In genomic region chr7:111741811-111742240, GRCh38 we compare ENCODE assay signal across 8 cellular contexts.
DNase-seq lines count a peak whose midpoint lies in the region; ATAC-seq, FAIRE-seq and TF ChIP-seq lines count a peak whose summit lies in the region.

No MANE protein-coding gene starts in this region.

- no peak overlapping the region for H3K27ac ChIP-seq in PC-9

- CTCF ChIA-PET in PC-9 (lab: Charles Lee) (interaction anchor here (0.7 kb wide), 1 partner anchor 114 kb away, joined by 3 read pairs; no protein-coding TSS in a partner anchor), MCF 10A (lab: Yijun Ruan, JAX) (interaction anchor here (0.5 to 4.9 kb wide), 50 partner anchors 9 to 1352 kb away, joined by 3 to 59 read pairs (median 4); partner anchors contain the start of gene LSMEM1)

- peak; percentile 90 for FAIRE-seq in H54 (lab: Jason Lieb, UNC)
- FAIRE-seq in islet of Langerhans (lab: Jason Lieb, UNC) = peak; percentile 13

- H3K27me3 ChIP-seq in PC-9 (ENCODE audit: insufficient read depth, low read depth) = no peaks in the 10 kb centered on the region

- peak; percentile 47 for ATAC-seq in activated naive CD8-positive, alpha-beta T cell treated with anti-CD3 and anti-CD28 coated beads, Interleukin-2, amount 10 ng/mL, durations not matched to agents 7 days and 5 days (ENCODE audit: low read depth)

- H2AFZ ChIP-seq in PC-9 = no peak overlapping the region

- no peaks in the 10 kb centered on the region for H3K79me2 ChIP-seq in PC-9 (ENCODE audit: low read depth)

- H3K27me3 Mint-ChIP-seq in activated naive CD8-positive, alpha-beta T cell treated with anti-CD3 and anti-CD28 coated beads, Interleukin-2, amount 10 ng/mL, durations not matched to agents 7 days and 5 days = peaks cover 3% of the 10 kb centered on the region
- peaks cover 4% of the 10 kb centered on the region for H3K27me3 Mint-ChIP-seq in activated naive CD8-positive, alpha-beta T cell treated with anti-CD3 and anti-CD28 coated beads for 36 hours
- no peaks in the 10 kb centered on the region for H3K27me3 Mint-ChIP-seq in MCF 10A (ENCODE audit: insufficient read depth, unreplicated experiment)

- BruUV-seq in PC-9 (replicated peaks; lab: Mats Ljungman, UMichigan) (no TSS peak), MCF 10A (replicated peaks; lab: Mats Ljungman, UMichigan) (no TSS peak)

- H3K9me3 Mint-ChIP-seq in activated naive CD8-positive, alpha-beta T cell treated with anti-CD3 and anti-CD28 coated beads, Interleukin-2, amount 10 ng/mL, durations not matched to agents 7 days and 5 days = no peaks in the 10 kb centered on the region
- H3K9me3 Mint-ChIP-seq in activated naive CD8-positive, alpha-beta T cell treated with anti-CD3 and anti-CD28 coated beads for 36 hours = no peaks in the 10 kb centered on the region
- no peaks in the 10 kb centered on the region for H3K9me3 Mint-ChIP-seq in MCF 10A (ENCODE audit: unreplicated experiment)

- H3K36me3 ChIP-seq in PC-9 (ENCODE audit: low read depth) = no peaks in the 10 kb centered on the region

- no peaks in the 10 kb centered on the region for H4K20me1 ChIP-seq in PC-9 (ENCODE audit: insufficient read depth)

- H3K27ac Mint-ChIP-seq in activated naive CD8-positive, alpha-beta T cell treated with anti-CD3 and anti-CD28 coated beads, Interleukin-2, amount 10 ng/mL, durations not matched to agents 7 days and 5 days = no peak overlapping the region
- no peak overlapping the region for H3K27ac Mint-ChIP-seq in activated naive CD8-positive, alpha-beta T cell treated with anti-CD3 and anti-CD28 coated beads for 36 hours
- no peak overlapping the region for H3K27ac Mint-ChIP-seq in MCF 10A (ENCODE audit: low read depth, unreplicated experiment)

- DNase-seq in activated naive CD8-positive, alpha-beta T cell treated with anti-CD3 and anti-CD28 coated beads, Interleukin-2, amount 10 ng/mL, durations not matched to agents 7 days and 5 days = no peak
- DNase-seq in activated naive CD8-positive, alpha-beta T cell treated with anti-CD3 and anti-CD28 coated beads for 36 hours = no peak
- DNase-seq in H54 (ENCODE audit: insufficient read length, low spot score) (peak; percentile 41), Kasumi-1 (lab: John Stamatoyannopoulos, UW) (peak; percentile 64 to 70), PC-9 (peak; percentile 44 to 56), MCF 10A (ENCODE audit: unreplicated experiment) (peak; percentile 78)
- DNase-seq in stimulated activated CD4-positive, alpha-beta T cell treated with anti-CD3 and anti-CD28 coated beads, Interleukin-4, amount 100 ng/mL, for 4 hours = peak; percentile 16 to 17

- H3K36me3 Mint-ChIP-seq in activated naive CD8-positive, alpha-beta T cell treated with anti-CD3 and anti-CD28 coated beads, Interleukin-2, amount 10 ng/mL, durations not matched to agents 7 days and 5 days = no peaks in the 10 kb centered on the region
- no peaks in the 10 kb centered on the region for H3K36me3 Mint-ChIP-seq in activated naive CD8-positive, alpha-beta T cell treated with anti-CD3 and anti-CD28 coated beads for 36 hours
- peaks cover 9% of the 10 kb centered on the region for H3K36me3 Mint-ChIP-seq in MCF 10A (ENCODE audit: insufficient read depth, unreplicated experiment)

- no peak overlapping the region for H3K4me3 ChIP-seq in PC-9

- peak; percentile 76 for TF ChIP-seq CTCF in PC-9 (conservative IDR thresholded peaks at IDR 0.05)
- peak; percentile 64 for TF ChIP-seq CTCF in MCF 10A (IDR thresholded peaks at IDR 0.05; ENCODE audit: unreplicated experiment)

- no peak overlapping the region for H3K4me3 Mint-ChIP-seq in activated naive CD8-positive, alpha-beta T cell treated with anti-CD3 and anti-CD28 coated beads, Interleukin-2, amount 10 ng/mL, durations not matched to agents 7 days and 5 days
- H3K4me3 Mint-ChIP-seq in activated naive CD8-positive, alpha-beta T cell treated with anti-CD3 and anti-CD28 coated beads for 36 hours = no peak overlapping the region
- no peak overlapping the region for H3K4me3 Mint-ChIP-seq in MCF 10A (ENCODE audit: unreplicated experiment)

- POLR2A ChIA-PET in activated naive CD8-positive, alpha-beta T cell treated with anti-CD3 and anti-CD28 coated beads, Interleukin-2, amount 10 ng/mL, durations not matched to agents 7 days and 5 days (lab: Charles Lee) = interaction anchor here (0.8 kb wide), 1 partner anchor 742 kb away, joined by 3 read pairs; no protein-coding TSS in a partner anchor
- POLR2A ChIA-PET in PC-9 (lab: Charles Lee; ENCODE audit: unreplicated experiment) (interaction anchor here (0.7 kb wide), 1 partner anchor 625 kb away, joined by 5 read pairs; no protein-coding TSS in a partner anchor), MCF 10A (lab: Yijun Ruan, JAX) (interaction anchor here (1.6 kb wide), 1 partner anchor 113 kb away, joined by 6 read pairs; no protein-coding TSS in a partner anchor)

- intact Hi-C loops in PC-9 (cut with micrococcal nuclease; ENCODE audit: unreplicated experiment) = loop anchor here (1.0 to 5.0 kb wide), 6 partner anchors 115 to 1970 kb away; no protein-coding TSS in a partner anchor
- intact Hi-C loops in MCF 10A (cut with micrococcal nuclease) = loop anchor here (5.0 kb wide), 2 partner anchors 670 to 755 kb away; no protein-coding TSS in a partner anchor

- TF ChIP-seq POLR2A in H54 (IDR thresholded peaks at IDR 0.05; ENCODE audit: low read depth, low read length) = no peak

- no peaks in the 10 kb centered on the region for H3K9me3 ChIP-seq in PC-9 (ENCODE audit: insufficient read depth, low read depth)

- H3K4me1 Mint-ChIP-seq in activated naive CD8-positive, alpha-beta T cell treated with anti-CD3 and anti-CD28 coated beads, Interleukin-2, amount 10 ng/mL, durations not matched to agents 7 days and 5 days = no peaks in the 10 kb centered on the region
- no peaks in the 10 kb centered on the region for H3K4me1 Mint-ChIP-seq in activated naive CD8-positive, alpha-beta T cell treated with anti-CD3 and anti-CD28 coated beads for 36 hours
- no peaks in the 10 kb centered on the region for H3K4me1 Mint-ChIP-seq in MCF 10A (ENCODE audit: insufficient read depth, unreplicated experiment)

- no peak overlapping the region for H3K4me2 ChIP-seq in PC-9

- H3K9me2 ChIP-seq in PC-9 (ENCODE audit: insufficient read depth) = no peaks in the 10 kb centered on the region

- no peaks in the 10 kb centered on the region for H3K4me1 ChIP-seq in PC-9 (replicated peaks; ENCODE audit: insufficient read depth)

- H3F3A ChIP-seq in PC-9 (ENCODE audit: insufficient read depth, low read depth) = no peaks in the 10 kb centered on the region

Comparison
In these comparisons a context has a peak if more than half of its experiments do, and no peak if none do; other contexts are left out.
1. DNase-seq: peak in H54 (single experiment), Kasumi-1 (2 of 2), PC-9 (2 of 2), MCF 10A (single experiment) and stimulated activated CD4-positive, alpha-beta T cell treated with anti-CD3 and anti-CD28 coated beads, Interleukin-4, amount 100 ng/mL, for 4 hours (2 of 2); none in activated naive CD8-positive, alpha-beta T cell treated with anti-CD3 and anti-CD28 coated beads, Interleukin-2, amount 10 ng/mL, durations not matched to agents 7 days and 5 days (single experiment) and activated naive CD8-positive, alpha-beta T cell treated with anti-CD3 and anti-CD28 coated beads for 36 hours (single experiment).